ENCODE assay signal across 11 cellular contexts in genomic region chr20:50449789-50450492, GRCh38.
DNase-seq lines count a peak whose midpoint lies in the region; ATAC-seq and TF ChIP-seq lines count a peak whose summit lies in the region.
"Had no signal": no experiment of that assay in that cellular context is flagged by ENCODE, and none has a peak within 500 bp of the region (broad histone marks: within the 10 kb centered on the region; RNA-seq: fewer than 3 reads in every experiment).

No MANE protein-coding gene starts in this region.

- H3K9ac ChIP-seq in SK-N-MC (ENCODE audit: insufficient read length) = no peak overlapping the region

- in situ Hi-C loops in ACHN (cut with HindIII; ENCODE audit: low pct_ligation_motif_present, low pct_unique_long_range_greater_than_20kb, low sequenced_read_pairs) = no loop called here

- intact Hi-C loops in ascending aorta (cut with DNase I) = no loop called here

- peak; percentile 59 for ATAC-seq in GM19043 (IDR thresholded peaks at IDR 0.05; ENCODE audit: low read depth, unreplicated experiment)
- ATAC-seq in HG03039 (IDR thresholded peaks at IDR 0.05; ENCODE audit: unreplicated experiment) = peak; percentile 42

- 0 out of 2 replicates have a peak, but pooled peaks have one; percentile 29 for TF ChIP-seq CTCF in AG04450 (IDR thresholded peaks at IDR 0.05; ENCODE audit: low read depth, low read length)
- no peak for TF ChIP-seq CTCF in ascending aorta (IDR thresholded peaks at IDR 0.05)

- no peak for DNase-seq in AG04450 (ENCODE audit: low read depth, low spot score)
- no peak for DNase-seq in SK-N-MC (ENCODE audit: low read depth, low spot score)
- DNase-seq in activated gamma-delta T cell treated with Interleukin-2 at 50 U/mL for 16 hours = no peak
- DNase-seq in GF-D8 (lab: John Stamatoyannopoulos, UW) = no peak
- DNase-seq in ascending aorta (ENCODE audit: low spot score in 2 of 2) = no peak
- no peak for DNase-seq in ACHN
- DNase-seq: CD4-positive, CD25-positive, alpha-beta regulatory T cell; NCI-H82; right cardiac atrium had no signal

- H3K36me3 ChIP-seq in SK-N-MC (ENCODE audit: insufficient read depth, low read length) (no peaks in the 10 kb centered on the region), ascending aorta (no peaks in the 10 kb centered on the region)

- CTCF ChIA-PET in AG04450 (lab: Charles Lee) = interaction anchor here (0.5 to 1.3 kb wide), 3 partner anchors 10 to 47 kb away, joined by 3 to 4 read pairs (median 4); no protein-coding TSS in a partner anchor

- POLR2A ChIA-PET in AG04450 (lab: Yijun Ruan, JAX) = interaction anchor here (0.7 kb wide), 1 partner anchor 122 kb away, joined by 7 read pairs; no protein-coding TSS in a partner anchor

- peaks cover 0 to 7% of the 10 kb centered on the region in 2 donors for H3K4me1 ChIP-seq in ascending aorta

- no peak overlapping the region for H3K4me3 ChIP-seq in AG04450 (ENCODE audit: low read depth, low read length)
- H3K4me3 ChIP-seq in SK-N-MC = peak overlapping the region; percentile 83
- no peak overlapping the region for H3K4me3 ChIP-seq in ascending aorta

- H3K9me3 ChIP-seq in AG04450 (ENCODE audit: control insufficient read depth, insufficient read depth, low read length) = peaks cover 3% of the 10 kb centered on the region; the same call in 1 of the 2 replicates
- no peaks in the 10 kb centered on the region for H3K9me3 ChIP-seq in SK-N-MC (ENCODE audit: low read depth, low read length)
- H3K9me3 ChIP-seq in ascending aorta = no peaks in the 10 kb centered on the region

- no peaks in the 10 kb centered on the region for H3K27me3 ChIP-seq in AG04450 (ENCODE audit: control insufficient read depth, insufficient read depth, low read length)
- H3K27me3 ChIP-seq in ascending aorta = no peaks in the 10 kb centered on the region

- H3K27ac ChIP-seq in AG04450 (ENCODE audit: low read depth, low read length) (no peak overlapping the region), SK-N-MC (peak overlapping the region; percentile 97), ascending aorta (no peak overlapping the region)
